In genomic region chr10:109940117-109940516, GRCh38 we compare ENCODE assay signal across 19 cellular contexts. TPM values are rescaled to one million over a fixed set of nuclear protein-coding genes. Genes with fewer than 3 reads are reported as not detected.
A peak's percentile ranks its signal among the peaks of the same experiment; 100 is the strongest.
DNase-seq lines count a peak whose midpoint lies in the region; ATAC-seq, FAIRE-seq and TF ChIP-seq lines count a peak whose summit lies in the region.
"Had no signal": no experiment of that assay in that cellular context is flagged by ENCODE, and none has a peak within 500 bp of the region (broad histone marks: within the 10 kb centered on the region; RNA-seq: fewer than 3 reads in every experiment).

No MANE protein-coding gene starts in this region.

- no peaks in the 10 kb centered on the region for H3K79me2 ChIP-seq in H1 (ENCODE audit: control insufficient read depth in 1 of 2, insufficient read depth in 2 of 2, low read length in 2 of 2)

- H4K5ac ChIP-seq in H1 (ENCODE audit: insufficient read length, low read depth, low read length): no peak overlapping the region

- intact Hi-C loops in CD4-positive, alpha-beta T cell (cut with DNase I, micrococcal nuclease): no loop called here
- intact Hi-C loops in left ventricle myocardium inferior (cut with micrococcal nuclease) (no loop called here), lower leg skin (cut with DNase I; ENCODE audit: low total_unique reads) (no loop called here)

- TF ChIP-seq POLR2A in H1 (IDR thresholded peaks at IDR 0.05; ENCODE audit: control extremely low read depth in 1 of 2, low read depth in 2 of 2, low read length in 2 of 2) (no peak), lower leg skin (IDR thresholded peaks at IDR 0.05) (no peak)

- no peak overlapping the region for H3K56ac ChIP-seq in H1 (replicated peaks; ENCODE audit: insufficient read length, low read depth, low read length)

- no peak for FAIRE-seq in H1 (lab: Jason Lieb, UNC)
- FAIRE-seq: A204.1, GM12891, GM19239 had no signal

- H2BK15ac ChIP-seq in H1 (ENCODE audit: low read length): no peak overlapping the region

- no peak overlapping the region for H3K4me3 Mint-ChIP-seq in CD4-positive, CD25-positive, alpha-beta regulatory T cell
- H3K4me3 Mint-ChIP-seq in CD4-positive, alpha-beta T cell: no peak overlapping the region
- H3K4me3 Mint-ChIP-seq: CD14-positive monocyte; CD8-positive, alpha-beta memory T cell had no signal

- no peaks in the 10 kb centered on the region for H3K23me2 ChIP-seq in H1 (ENCODE audit: low read depth, low read length)

- H3K4me1 ChIP-seq in CD4-positive, CD25-positive, alpha-beta regulatory T cell (ENCODE audit: control insufficient read depth, insufficient read depth, low read length, poor library complexity, severe bottlenecking): peaks cover 18% of the 10 kb centered on the region
- H3K4me1 ChIP-seq in H1 (replicated peaks in 1 of 4; ENCODE audit: control insufficient read depth in 3 of 4, insufficient read depth in 4 of 4, low read length in 3 of 4) (peaks cover 3 to 10% (median 6%) of the 10 kb centered on the region in 4 experiments), left ventricle myocardium inferior (peaks cover 10% of the 10 kb centered on the region)
- H3K4me1 ChIP-seq: BE2C had no signal

- H3K9me3 Mint-ChIP-seq in CD4-positive, CD25-positive, alpha-beta regulatory T cell: no peaks in the 10 kb centered on the region
- H3K9me3 Mint-ChIP-seq in CD4-positive, alpha-beta T cell: no peaks in the 10 kb centered on the region
- H3K9me3 Mint-ChIP-seq: CD4-positive, alpha-beta memory T cell; CD8-positive, alpha-beta memory T cell had no signal

- CTCF ChIA-PET in CD4-positive, alpha-beta T cell (lab: Charles Lee): interaction anchor here (0.9 to 1.3 kb wide), 3 partner anchors 9 to 56 kb away, joined by 3 to 4 read pairs (median 3); no protein-coding TSS in a partner anchor
- CTCF ChIA-PET in H1 (lab: Charles Lee; ENCODE audit: partially characterized antibody): interaction anchor here (1.1 to 4.7 kb wide), 3 partner anchors 13 to 56 kb away, joined by 3 to 23 read pairs (median 3); no protein-coding TSS in a partner anchor

- H3K4me3 ChIP-seq in CD4-positive, CD25-positive, alpha-beta regulatory T cell (ENCODE audit: low read depth, low read length): no peak overlapping the region
- H3K4me3 ChIP-seq in H1 (ENCODE audit: extremely low read depth in 1 of 4, insufficient read depth in 2 of 4, low read depth in 3 of 4, low read length in 4 of 4) (no peak overlapping the region), left ventricle myocardium inferior (no peak overlapping the region), lower leg skin (ENCODE audit: low read depth, poor library complexity, severe bottlenecking) (no peak overlapping the region)
- H3K4me3 ChIP-seq: BLaER1 had no signal

- no peak overlapping the region for H4K8ac ChIP-seq in H1 (ENCODE audit: extremely low read depth, insufficient read depth, low read length)

- no peak for DNase-seq in CD4-positive, CD25-positive, alpha-beta regulatory T cell
- no peak for DNase-seq in CD4-positive, alpha-beta T cell
- DNase-seq in H1 (ENCODE audit: low read depth in 1 of 2, low spot score in 2 of 2): no peak
- no peak for DNase-seq in left ventricle myocardium inferior
- DNase-seq in lower leg skin (ENCODE audit: low spot score in 2 of 2): no peak
- DNase-seq: 8988T; ACHN; BE2C; C1 segment of cervical spinal cord; CD8-positive, alpha-beta memory T cell; COR-L47; DMS79 treated with DMSO at 0.1 percent for 48 hours; GF-D8 had no signal

- no peak overlapping the region for H3K18ac ChIP-seq in H1 (ENCODE audit: extremely low read depth, low read length)

- H2AFZ ChIP-seq in H1 (ENCODE audit: low read length): no peak overlapping the region

- no peak overlapping the region for H2BK20ac ChIP-seq in H1 (ENCODE audit: low read length)

- no peaks in the 10 kb centered on the region for H3K36me3 Mint-ChIP-seq in CD4-positive, CD25-positive, alpha-beta regulatory T cell
- H3K36me3 Mint-ChIP-seq in CD4-positive, alpha-beta T cell (ENCODE audit: low read depth): no peaks in the 10 kb centered on the region
- H3K36me3 Mint-ChIP-seq: CD14-positive monocyte; CD4-positive, alpha-beta memory T cell; CD8-positive, alpha-beta memory T cell had no signal

- TF ChIP-seq RAD21 in H1 (IDR thresholded peaks at IDR 0.05 in 1 of 2, conservative IDR thresholded peaks at IDR 0.05 in 1 of 2; ENCODE audit: low read depth in 2 of 2, low read length in 2 of 2): no peak

- no peak overlapping the region for H2BK12ac ChIP-seq in H1 (ENCODE audit: low read depth, low read length)

- 83% methylated on average over 1 of the region's 1 CpG; no CpG with 5 or more reads in 1 of the 2 experiments for WGBS in H1 (ENCODE audit: extremely low coverage in 1 of 2, insufficient coverage in 1 of 2, insufficient read length in 1 of 2, insufficient replicate concordance in 2 of 2, low coverage in 1 of 2, low lambda C conversion rate in 2 of 2, missing lambda C conversion rate in 1 of 2), 2 experiments
- WGBS in lower leg skin, 2 donors: 95 to 100% methylated on average over 1 of the region's 1 CpG

- no peak overlapping the region for H3K14ac ChIP-seq in H1 (ENCODE audit: insufficient read length)

- no peaks in the 10 kb centered on the region for H3K9me3 ChIP-seq in CD4-positive, CD25-positive, alpha-beta regulatory T cell (ENCODE audit: control insufficient read depth in 2 of 2, low read length in 2 of 2)
- no peaks in the 10 kb centered on the region for H3K9me3 ChIP-seq in CD4-positive, alpha-beta T cell (ENCODE audit: control insufficient read depth, low read length)
- H3K9me3 ChIP-seq in H1 (ENCODE audit: insufficient read depth in 2 of 2, low read depth in 1 of 2, low read length in 1 of 2): no peaks in the 10 kb centered on the region
- no peaks in the 10 kb centered on the region for H3K9me3 ChIP-seq in left ventricle myocardium inferior (replicated peaks)
- H3K9me3 ChIP-seq: BE2C, BLaER1 had no signal

- H4K91ac ChIP-seq in H1 (replicated peaks; ENCODE audit: insufficient read length, low read length): no peak overlapping the region

- no peak overlapping the region for H3K27ac ChIP-seq in CD4-positive, CD25-positive, alpha-beta regulatory T cell (ENCODE audit: insufficient read depth, low read length, poor library complexity, severe bottlenecking)
- H3K27ac ChIP-seq in CD4-positive, alpha-beta T cell (ENCODE audit: low read depth, low read length): no peak overlapping the region
- H3K27ac ChIP-seq in H1 (ENCODE audit: low read depth, low read length) (no peak overlapping the region), left ventricle myocardium inferior (replicated peaks) (no peak overlapping the region)
- H3K27ac ChIP-seq: BLaER1 had no signal

- H3K9ac ChIP-seq in H1 (replicated peaks in 1 of 4; ENCODE audit: extremely low read depth in 1 of 4, low read depth in 3 of 4, low read length in 3 of 4): no peak overlapping the region
- H3K9ac ChIP-seq: BLaER1 had no signal

- H3K36me3 ChIP-seq in CD4-positive, CD25-positive, alpha-beta regulatory T cell (ENCODE audit: control insufficient read depth, insufficient read depth, low read length): no peaks in the 10 kb centered on the region
- H3K36me3 ChIP-seq in H1 (ENCODE audit: control insufficient read depth in 2 of 4, insufficient read depth in 4 of 4, low read length in 3 of 4) (no peaks in the 10 kb centered on the region), left ventricle myocardium inferior (no peaks in the 10 kb centered on the region)
- H3K36me3 ChIP-seq: BE2C, BLaER1 had no signal

- H3K4ac ChIP-seq in H1 (replicated peaks; ENCODE audit: insufficient read length, low read depth, low read length): no peak overlapping the region

- no peak overlapping the region for H2BK120ac ChIP-seq in H1 (replicated peaks; ENCODE audit: low read depth, low read length)

- ATAC-seq in CD4-positive, CD25-positive, alpha-beta regulatory T cell (ENCODE audit: low read depth in 2 of 2): no peak
- no peak for ATAC-seq in CD4-positive, alpha-beta T cell (ENCODE audit: poor library complexity)

- no peak overlapping the region for H2AK5ac ChIP-seq in H1 (ENCODE audit: low read depth, low read length)

- no peaks in the 10 kb centered on the region for H3K79me1 ChIP-seq in H1 (ENCODE audit: low read depth, low read length)

- POLR2A ChIA-PET in CD4-positive, alpha-beta T cell (lab: Charles Lee): interaction anchor here (0.6 to 2.3 kb wide), 6 partner anchors 37 to 181 kb away, joined by 3 to 8 read pairs (median 4); partner anchors contain the start of gene ADD3
- POLR2A ChIA-PET in H1 (lab: Charles Lee; ENCODE audit: partially characterized antibody): interaction anchor here (0.6 kb wide), 1 partner anchor 12 kb away, joined by 4 read pairs; no protein-coding TSS in a partner anchor

- peaks cover 14 to 54% (median 18%) of the 10 kb centered on the region in 4 donors for H3K4me1 Mint-ChIP-seq in CD4-positive, CD25-positive, alpha-beta regulatory T cell
- H3K4me1 Mint-ChIP-seq in CD4-positive, alpha-beta T cell (ENCODE audit: low read depth): peaks cover 49% of the 10 kb centered on the region

- H2BK5ac ChIP-seq in H1 (ENCODE audit: low read depth, low read length): no peak overlapping the region

- TF ChIP-seq CTCF in CD4-positive, alpha-beta T cell (IDR thresholded peaks at IDR 0.05): no peak
- TF ChIP-seq CTCF in H1 (IDR thresholded peaks at IDR 0.05; ENCODE audit: control extremely low read depth in 1 of 3, insufficient read depth in 1 of 3, low read depth in 1 of 3, low read length in 3 of 3) (no peak), left ventricle myocardium inferior (IDR thresholded peaks at IDR 0.05; ENCODE audit: borderline replicate concordance) (no peak), lower leg skin (IDR thresholded peaks at IDR 0.05) (no peak)

- H4K20me1 ChIP-seq in H1 (replicated peaks in 1 of 2; ENCODE audit: control insufficient read depth in 1 of 2, insufficient read depth in 2 of 2, low read length in 2 of 2): no peaks in the 10 kb centered on the region
- H4K20me1 ChIP-seq: BLaER1 had no signal

- H3K27ac Mint-ChIP-seq in CD4-positive, CD25-positive, alpha-beta regulatory T cell: peak overlapping the region in 2 of 3 donors; percentile 40 to 70
- H3K27ac Mint-ChIP-seq in CD4-positive, alpha-beta T cell: peak overlapping the region; percentile 71

- H3K27me3 Mint-ChIP-seq in CD4-positive, CD25-positive, alpha-beta regulatory T cell: peaks cover 6% of the 10 kb centered on the region
- H3K27me3 Mint-ChIP-seq in CD4-positive, alpha-beta T cell: no peaks in the 10 kb centered on the region
- H3K27me3 Mint-ChIP-seq: CD4-positive, alpha-beta memory T cell; CD8-positive, alpha-beta memory T cell had no signal

- no peak overlapping the region for H3K23ac ChIP-seq in H1 (ENCODE audit: insufficient read length)

- no peak for TF ChIP-seq EP300 in H1 (IDR thresholded peaks at IDR 0.05; ENCODE audit: borderline replicate concordance in 1 of 2, low read depth in 2 of 2, low read length in 2 of 2)

- no peaks in the 10 kb centered on the region for H3K27me3 ChIP-seq in CD4-positive, CD25-positive, alpha-beta regulatory T cell (ENCODE audit: control insufficient read depth, insufficient read depth, low read length)
- no peaks in the 10 kb centered on the region for H3K27me3 ChIP-seq in CD4-positive, alpha-beta T cell (ENCODE audit: control insufficient read depth, insufficient read depth, low read length)
- H3K27me3 ChIP-seq in H1 (replicated peaks in 1 of 4; ENCODE audit: control insufficient read depth in 3 of 4, extremely low read depth in 1 of 4, insufficient read depth in 3 of 4, low read length in 3 of 4) (no peaks in the 10 kb centered on the region), left ventricle myocardium inferior (ENCODE audit: low read depth) (no peaks in the 10 kb centered on the region)
- H3K27me3 ChIP-seq: BE2C, BLaER1 had no signal

- no peak overlapping the region for H3K4me2 ChIP-seq in H1 (ENCODE audit: insufficient read depth in 1 of 2, low read depth in 2 of 2, low read length in 2 of 2)
- H3K4me2 ChIP-seq: BLaER1 had no signal

RNA-seq across cellular contexts. Expression of gene XPNPEP1, which starts 16.8 kb away (rescaled TPM):
- total RNA-seq in CD4-positive, CD25-positive, alpha-beta regulatory T cell: 52.4 TPM
- polyA plus RNA-seq in CD4-positive, CD25-positive, alpha-beta regulatory T cell: 10 to 100 TPM; 14.9 to 19.2 (median 17.8) TPM
- total RNA-seq in CD4-positive, alpha-beta T cell: 10 to 100 TPM; 50.3 to 54.3 TPM
- total RNA-seq in H1 (2021; fragmentation: NEBNext Ultra II Directional; extraction: Animal tissue kit (Norgen Biotek cat#: 25700)): 49.7 and 61.1 TPM in 2 replicates
- polyA plus RNA-seq in H1 (2011; rRNA removed): 201 TPM in 2 replicates
- polyA plus RNA-seq in H1 (2011; cell fraction: cytosol; rRNA removed): 147 TPM
- 319 TPM for polyA plus RNA-seq in H1 (2011; cell fraction: nucleus; rRNA removed)
- 47.4 to 54.6 TPM (median 51.3 TPM) in 4 replicates for polyA plus RNA-seq in H1 (2012, experiment 1 of 2)
- 26.3 TPM for polyA plus RNA-seq in H1 (2012, experiment 2 of 2)
- polyA plus RNA-seq in H1 (2013, experiment 1 of 2): 35.6 TPM
- 34.4 TPM for polyA plus RNA-seq in H1 (2013, experiment 2 of 2)
- polyA minus RNA-seq in H1 (2011; rRNA and poly(A)+ RNA removed): 329 and 459 TPM in 2 replicates
- 84.0 TPM for polyA minus RNA-seq in H1 (2011; cell fraction: cytosol; rRNA and poly(A)+ RNA removed)
- polyA minus RNA-seq in H1 (2011; cell fraction: nucleus; rRNA and poly(A)+ RNA removed): 113 TPM
- total RNA-seq in left ventricle myocardium inferior (35.7 TPM), lower leg skin (100 to 1,000 TPM in 2 of 4 donors, 10 to 100 TPM in 2; 77.5 to 109 (median 100) TPM)
